ENCODE assay signal across 1 cellular context in genomic region chrX:73849054-73849453, GRCh38.
TF ChIP-seq lines count a peak whose summit lies in the region.

No MANE protein-coding gene starts in this region.

TF ChIP-seq in A549, 52 proteins besides CTCF, POLR2A, EP300 and RAD21 (continued from another document):
- TF ChIP-seq HMGXB4 (CRISPR knock-in tag; IDR thresholded peaks at IDR 0.05; ENCODE audit: borderline replicate concordance), result no peak
- no peak for TF ChIP-seq CHD4 (IDR thresholded peaks at IDR 0.05; ENCODE audit: borderline replicate concordance)
- no peak for TF ChIP-seq CBX8 (IDR thresholded peaks at IDR 0.05)
- TF ChIP-seq RCOR1 (IDR thresholded peaks at IDR 0.05; ENCODE audit: low read depth, low read length), result no peak
- TF ChIP-seq RARB (CRISPR knock-in tag; IDR thresholded peaks at IDR 0.05), result no peak
- no peak for TF ChIP-seq CEBPB (IDR thresholded peaks at IDR 0.05)
- TF ChIP-seq ESRRA (IDR thresholded peaks at IDR 0.05; ENCODE audit: borderline replicate concordance, low read length), result no peak
- TF ChIP-seq ZFP36 (IDR thresholded peaks at IDR 0.05; ENCODE audit: borderline replicate concordance, partially characterized antibody), result no peak
- no peak for TF ChIP-seq POLR2AphosphoS2 (conservative IDR thresholded peaks at IDR 0.05; ENCODE audit: low read length)
- TF ChIP-seq PHF8 (IDR thresholded peaks at IDR 0.05; ENCODE audit: borderline replicate concordance, low read depth), result no peak
- no peak for TF ChIP-seq ZNF302 (CRISPR knock-in tag; IDR thresholded peaks at IDR 0.05)
- no peak for TF ChIP-seq BCL3 (IDR thresholded peaks at IDR 0.05)
- TF ChIP-seq FOSB (CRISPR knock-in tag; IDR thresholded peaks at IDR 0.05), result no peak
